9 cellular contexts compared by ENCODE assay signal in genomic region chr1:212792396-212792908, GRCh38. TPM values are rescaled to one million over a fixed set of nuclear protein-coding genes. Genes with fewer than 3 reads are reported as not detected.
DNase-seq lines count a peak whose midpoint lies in the region; ATAC-seq and TF ChIP-seq lines count a peak whose summit lies in the region.
"Had no signal": no experiment of that assay in that cellular context is flagged by ENCODE, and none has a peak within 500 bp of the region (broad histone marks: within the 10 kb centered on the region; RNA-seq: fewer than 3 reads in every experiment).

No MANE protein-coding gene starts in this region.

- H3K27me3 ChIP-seq in PC-3 (ENCODE audit: low read length) (no peaks in the 10 kb centered on the region), ovary (no peaks in the 10 kb centered on the region)

- TF ChIP-seq CTCF in Calu3 (IDR thresholded peaks at IDR 0.05; ENCODE audit: unreplicated experiment) (no peak), PC-3 (conservative IDR thresholded peaks at IDR 0.05; ENCODE audit: low read depth, low read length) (no peak), epithelial cell of esophagus (IDR thresholded peaks at IDR 0.05; ENCODE audit: insufficient read depth, low read depth, low read length, missing control alignments) (no peak), ovary (IDR thresholded peaks at IDR 0.05) (no peak)

- CTCF ChIA-PET in Calu3 (lab: Charles Lee) (interaction anchor here (0.7 kb wide), 1 partner anchor 142 kb away, joined by 4 read pairs; no protein-coding TSS in a partner anchor), PC-3 (lab: Charles Lee) (interaction anchor here (0.6 kb wide), 1 partner anchor 160 kb away, joined by 6 read pairs; no protein-coding TSS in a partner anchor)

- no peaks in the 10 kb centered on the region for H3K9me3 Mint-ChIP-seq in Calu3 (ENCODE audit: low read depth, unreplicated experiment)

- 12 to 17% (median 17%) methylated on average over 16 of the region's 16 CpGs for whole genome bisulfite sequencing in ovary, 3 donors

- BruUV-seq in Calu3 (replicated peaks; lab: Mats Ljungman, UMichigan) (no TSS peak), PC-3 (replicated peaks; lab: Mats Ljungman, UMichigan) (no TSS peak)

- H3K4me3 ChIP-seq in PC-3 (ENCODE audit: low read length) (peak overlapping the region; percentile 87), epithelial cell of esophagus (ENCODE audit: low read length) (peak overlapping the region; percentile 91), ovary (peak overlapping the region; percentile 79)

- H3F3A ChIP-seq in PC-3 (ENCODE audit: low read length, unreplicated experiment): no peaks in the 10 kb centered on the region

- POLR2A ChIA-PET in PC-3 (lab: Charles Lee; ENCODE audit: unreplicated experiment): interaction anchor here (0.6 kb wide), 2 partner anchors 67 to 68 kb away, joined by 3 to 6 read pairs; no protein-coding TSS in a partner anchor

- DNase-seq in Calu3 (no peak), PC-3 (no peak), epithelial cell of esophagus (ENCODE audit: low read depth) (no peak), ovary (no peak), NAMALWA (ENCODE audit: low spot score) (no peak), GM03348 (ENCODE audit: low spot score) (no peak)

- intact Hi-C loops in Calu3 (cut with micrococcal nuclease; ENCODE audit: unreplicated experiment): loop anchor here (2.0 kb wide), 1 partner anchor 64 kb away; no protein-coding TSS in a partner anchor
- intact Hi-C loops in PC-3 (cut with micrococcal nuclease): loop anchor here (5.0 kb wide), 1 partner anchor 280 kb away; no protein-coding TSS in a partner anchor
- intact Hi-C loops in ovary (cut with DNase I): no loop called here

- peak overlapping the region; percentile 97 for H3K4me2 ChIP-seq in PC-3 (ENCODE audit: low read length)

- ATAC-seq in PC-3 (no peak), HG03039 (IDR thresholded peaks at IDR 0.05; ENCODE audit: unreplicated experiment) (no peak), HG03565 (IDR thresholded peaks at IDR 0.05; ENCODE audit: unreplicated experiment) (no peak)

- H3K36me3 Mint-ChIP-seq in Calu3 (ENCODE audit: insufficient read depth, unreplicated experiment): peaks cover 26% of the 10 kb centered on the region

- no peaks in the 10 kb centered on the region for H3K9me2 ChIP-seq in PC-3 (replicated peaks; ENCODE audit: low read length)

- H3K27me3 Mint-ChIP-seq in Calu3 (ENCODE audit: unreplicated experiment): no peaks in the 10 kb centered on the region

- peaks cover 32% of the 10 kb centered on the region for H3K4me1 Mint-ChIP-seq in Calu3 (ENCODE audit: low read depth, unreplicated experiment)

- no peaks in the 10 kb centered on the region for H4K20me1 ChIP-seq in PC-3 (ENCODE audit: low read length)

- TF ChIP-seq EP300 in ovary (IDR thresholded peaks at IDR 0.05): no peak

- H3K27ac ChIP-seq in PC-3 (ENCODE audit: low read length): peak overlapping the region; percentile 62
- H3K27ac ChIP-seq in ovary: peak overlapping the region; percentile 83 to 86

- no peak for TF ChIP-seq POLR2A in ovary (IDR thresholded peaks at IDR 0.05)

- peak overlapping the region; percentile 86 for H3K9ac ChIP-seq in PC-3 (ENCODE audit: low read length)

- peak overlapping the region; percentile 58 for H3K27ac Mint-ChIP-seq in Calu3 (ENCODE audit: unreplicated experiment)

- H3K4me1 ChIP-seq in PC-3 (ENCODE audit: insufficient read depth, low read length) (peaks cover 5% of the 10 kb centered on the region; the same call in 1 of the 2 replicates), ovary (ENCODE audit: insufficient read depth) (peaks cover 8% of the 10 kb centered on the region)

- peaks cover 28% of the 10 kb centered on the region for H3K79me2 ChIP-seq in PC-3 (ENCODE audit: low read length)

- H3K9me3 ChIP-seq in PC-3 (ENCODE audit: low read length) (no peaks in the 10 kb centered on the region), ovary (no peaks in the 10 kb centered on the region)

- peak overlapping the region; percentile 92 for H2AFZ ChIP-seq in PC-3 (ENCODE audit: low read length)

- peak overlapping the region; percentile 76 for H3K4me3 Mint-ChIP-seq in Calu3 (ENCODE audit: low read depth, unreplicated experiment)

- no peaks in the 10 kb centered on the region for H3K36me3 ChIP-seq in PC-3 (ENCODE audit: low read depth, low read length)
- no peaks in the 10 kb centered on the region for H3K36me3 ChIP-seq in ovary

RNA-seq across cellular contexts. Expression of gene TATDN3, which starts 0.8 kb away (rescaled TPM):
- total RNA-seq in Calu3 (2022) (9.3 and 10.3 TPM in 2 replicates), PC-3 (2014; rRNA removed) (8.8 and 12.7 TPM in 2 replicates), ovary (10 to 100 TPM in 4 of 7 donors, 1 to 10 TPM in 3; 6.8 to 17.1 (median 10.2) TPM)
- polyA plus RNA-seq in ovary: 1 to 10 TPM; 9.2 to 9.5 TPM

RNA-seq across cellular contexts. Expression of gene NSL1, which starts 0.9 kb away (rescaled TPM):
- total RNA-seq in Calu3 (2022): 41.0 and 47.2 TPM in 2 replicates
- 37.3 and 56.1 TPM in 2 replicates for total RNA-seq in PC-3 (2014; rRNA removed)
- 10 to 100 TPM; 17.2 to 35.2 (median 29.2) TPM for total RNA-seq in ovary
- 10 to 100 TPM; 21.8 to 23.8 TPM for polyA plus RNA-seq in ovary

RNA-seq across cellular contexts. Expression of gene SPATA45, which starts 55.0 kb away (rescaled TPM):
- 0.80 and 1.1 TPM in 2 replicates for total RNA-seq in Calu3 (2022)
- not detected in 2 replicates for total RNA-seq in PC-3 (2014; rRNA removed)
- not detected for total RNA-seq in ovary
- not detected for polyA plus RNA-seq in ovary
- total RNA-seq: dermis microvascular lymphatic vessel endothelial cell had no signal

Comparison
In these comparisons a context has a peak if more than half of its experiments do, and no peak if none do; other contexts are left out.
1. intact Hi-C loops: an anchor here in Calu3 (2.0 kb wide) and PC-3 (5.0 kb wide); none called in ovary.